ENCODE assay signal across 29 cellular contexts in the genomic region with DNA sequence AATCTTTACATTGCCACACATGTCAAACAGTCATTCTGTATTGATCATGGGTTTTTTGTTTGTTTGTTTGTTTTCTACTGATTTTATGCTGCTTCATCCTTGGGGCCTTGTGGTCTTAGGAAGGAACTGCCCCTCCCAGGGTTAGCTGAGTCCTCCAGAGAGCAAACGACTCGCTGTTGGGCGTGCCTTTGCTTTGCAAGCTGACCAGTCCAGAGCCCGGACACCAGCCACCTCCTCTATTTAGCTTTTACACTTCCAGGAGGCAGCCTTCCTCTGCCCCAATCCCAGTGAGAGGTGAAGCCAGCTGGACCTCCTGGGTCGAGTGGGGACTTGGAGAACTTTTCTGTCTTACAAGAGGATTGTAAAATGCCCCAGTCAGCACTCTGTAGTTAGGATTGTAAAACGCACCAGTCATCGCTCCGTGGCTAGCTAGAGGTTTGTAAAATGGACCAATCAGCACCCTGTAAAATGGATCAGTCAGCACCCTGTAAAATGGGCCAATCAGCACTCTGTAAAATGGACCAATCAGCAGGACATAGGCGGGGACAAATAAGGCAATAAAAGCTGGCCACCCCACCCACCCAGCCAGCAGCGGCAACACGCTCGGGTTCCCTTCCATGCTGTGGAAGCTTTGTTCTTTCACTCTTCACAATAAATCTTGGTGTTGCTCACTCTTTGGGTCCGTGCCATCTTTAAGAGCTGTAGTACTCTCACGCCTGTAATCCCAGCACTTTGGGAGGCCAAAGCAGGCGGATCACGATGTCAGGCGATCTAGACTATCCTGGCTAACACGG.
"Had no signal": no experiment of that assay in that cellular context is flagged by ENCODE, and none has a peak within 500 bp of the region (broad histone marks: within the 10 kb centered on the region; RNA-seq: fewer than 3 reads in every experiment).

No MANE protein-coding gene starts in this region.

- H3K36me3 Mint-ChIP-seq: type B pancreatic cell, WTC11 had no signal

- ATAC-seq: gastrocnemius medialis; left cardiac atrium; left ventricle myocardium superior; mucosa of descending colon; natural killer cell treated with Interleukin-12 subunit alpha and Interleukin-12 subunit beta and Interleukin-15 and Interleukin-18, amount 100 ng/mL, for 72 hours; psoas muscle; T-helper 17 cell; WTC11 had no signal

- H3K27ac ChIP-seq: epithelial cell of prostate, gastrocnemius medialis, neutrophil, psoas muscle, right atrium auricular region, thoracic aorta, uterus had no signal

- H3K4me3 Mint-ChIP-seq: activated naive CD8-positive, alpha-beta T cell; central memory CD8-positive, alpha-beta T cell; dendritic cell treated with granulocyte-macrophage colony-stimulating factor and Interleukin-4, amounts not matched to agents 40 ng/mL and 50 ng/mL, for 4 days; natural killer cell treated with Interleukin-12 subunit alpha and Interleukin-12 subunit beta and Interleukin-15 and Interleukin-18, amount 100 ng/mL, for 72 hours; T-helper 17 cell; type B pancreatic cell; WTC11 had no signal

- H3K27me3 ChIP-seq: right atrium auricular region, uterus had no signal

- H3K4me1 ChIP-seq: psoas muscle had no signal

- FAIRE-seq: bronchial epithelial cell had no signal

- H3K27ac Mint-ChIP-seq: activated naive CD8-positive, alpha-beta T cell; dendritic cell treated with granulocyte-macrophage colony-stimulating factor and Interleukin-4, amounts not matched to agents 40 ng/mL and 50 ng/mL, for 4 days; T-helper 17 cell; type B pancreatic cell; WTC11 had no signal

- DNase-seq: activated CD4-positive, alpha-beta T cell treated with anti-CD3 and anti-CD28 coated beads, Interleukin-2, amount 50 U/mL, for 4 hours; activated effector memory CD4-positive, alpha-beta T cell treated with Interleukin-2 at 50 U/mL for 16 hours; activated naive CD4-positive, alpha-beta T cell treated with Interleukin-2 at 50 U/mL for 16 hours; activated T-cell treated with anti-CD3 and anti-CD28 coated beads for 4 hours; anterior cingulate cortex; esophagus squamous epithelium; gastrocnemius medialis; glutamatergic neuron; islet precursor cell; left cardiac atrium; left ventricle myocardium superior; mucosa of descending colon; psoas muscle; spleen; stimulated activated naive CD4-positive, alpha-beta T cell; T-helper 17 cell; T1000; uterus had no signal

- H3K9me3 Mint-ChIP-seq: dendritic cell treated with granulocyte-macrophage colony-stimulating factor and Interleukin-4, amounts not matched to agents 40 ng/mL and 50 ng/mL, for 4 days had no signal

- H3K36me3 ChIP-seq: esophagus squamous epithelium, gastrocnemius medialis, neutrophil, right atrium auricular region, spleen, thoracic aorta, uterus had no signal

- H3K4me3 ChIP-seq: esophagus squamous epithelium, gastrocnemius medialis, mucosa of descending colon, psoas muscle, right atrium auricular region, spleen, thoracic aorta, uterus had no signal

- H3K9me3 ChIP-seq: esophagus squamous epithelium, gastrocnemius medialis, mucosa of descending colon, neutrophil, psoas muscle, right atrium auricular region, thoracic aorta, uterus had no signal
